ENCODE assay signal across 28 cellular contexts in genomic region chr9:18477121-18477705, GRCh38. TPM values are rescaled to one million over a fixed set of nuclear protein-coding genes. Genes with fewer than 3 reads are reported as not detected.
DNase-seq lines count a peak whose midpoint lies in the region; FAIRE-seq and TF ChIP-seq lines count a peak whose summit lies in the region.
"Had no signal": no experiment of that assay in that cellular context is flagged by ENCODE, and none has a peak within 500 bp of the region (broad histone marks: within the 10 kb centered on the region; RNA-seq: fewer than 3 reads in every experiment).

No MANE protein-coding gene starts in this region.

- peaks cover 43% of the 10 kb centered on the region for H3K4me1 ChIP-seq in HAP-1
- H3K4me1 ChIP-seq in adipocyte (ENCODE audit: control insufficient read depth, insufficient read depth, low read length), result peaks cover 80% of the 10 kb centered on the region
- H3K4me1 ChIP-seq in skeletal muscle satellite cell (ENCODE audit: control insufficient read depth, insufficient read depth, low read length), result peaks cover 59% of the 10 kb centered on the region
- no peaks in the 10 kb centered on the region for H3K4me1 ChIP-seq in kidney (ENCODE audit: control insufficient read depth in 1 of 2, insufficient read depth in 1 of 2, low read depth in 1 of 2, low read length in 2 of 2)
- H3K4me1 ChIP-seq: breast epithelium had no signal

- in situ Hi-C loops in HAP-1 (cut with MboI; ENCODE audit: low sequenced_read_pairs), result no loop called here

- no peak overlapping the region for H3K27ac ChIP-seq in kidney (ENCODE audit: low read depth in 2 of 2, low read length in 2 of 2)
- H3K27ac ChIP-seq: breast epithelium, upper lobe of left lung had no signal

- no peak for TF ChIP-seq CTCF in fibroblast of mammary gland (conservative IDR thresholded peaks at IDR 0.05; ENCODE audit: control insufficient read depth, insufficient read depth, low read depth, low read length)
- no peak for TF ChIP-seq CTCF in kidney (IDR thresholded peaks at IDR 0.05; ENCODE audit: borderline replicate concordance, extremely low read depth, insufficient read depth)

- H3K36me3 ChIP-seq in HAP-1 (replicated peaks) (no peaks in the 10 kb centered on the region), adipocyte (ENCODE audit: control insufficient read depth, insufficient read depth, low read length, severe bottlenecking) (no peaks in the 10 kb centered on the region), skeletal muscle satellite cell (ENCODE audit: insufficient read depth, low read length) (peaks cover 11% of the 10 kb centered on the region), kidney (ENCODE audit: control insufficient read depth in 1 of 2, insufficient read depth in 2 of 2, low read length in 2 of 2) (no peaks in the 10 kb centered on the region)
- H3K36me3 ChIP-seq: breast epithelium, upper lobe of left lung had no signal

- H3K4me3 ChIP-seq in HAP-1, result no peak overlapping the region
- H3K4me3 ChIP-seq in adipocyte (ENCODE audit: low read length), result peak overlapping the region; percentile 85
- peak overlapping the region; percentile 89 for H3K4me3 ChIP-seq in fibroblast of mammary gland (ENCODE audit: control insufficient read depth, low read depth, low read length)
- H3K4me3 ChIP-seq in skeletal muscle satellite cell (ENCODE audit: low read length), result peak overlapping the region; percentile 74
- no peak overlapping the region for H3K4me3 ChIP-seq in kidney (ENCODE audit: low read length in 2 of 2)
- H3K4me3 ChIP-seq: breast epithelium, K562, upper lobe of left lung had no signal

- DNase-seq in HAP-1 (ENCODE audit: low spot score in 2 of 2) (peak; percentile 68 to 98), adipocyte (ENCODE audit: low read depth) (no peak), fibroblast of mammary gland (ENCODE audit: low read depth) (no peak), LoVo (ENCODE audit: low spot score) (no peak), kidney (no peak), dedifferentiated amniotic fluid mesenchymal stem cell (ENCODE audit: extremely low spot score) (no peak)
- DNase-seq: activated CD8-positive, alpha-beta T cell treated with anti-CD3 and anti-CD28 coated beads for 36 hours; activated effector memory CD4-positive, alpha-beta T cell treated with Interleukin-2 at 50 U/mL for 16 hours; C1 segment of cervical spinal cord; COR-L47; DMS53; left cardiac atrium; NCI-H1417; NCI-H2081; NCI-H345; NCI-H774; nucleus accumbens; RPMI8226; stimulated activated CD4-positive, alpha-beta T cell treated with anti-CD3 and anti-CD28 coated beads, Interleukin-2, amount 100 ng/mL, for 48 hours; upper lobe of left lung had no signal

- peak overlapping the region; percentile 89 for H3K4me2 ChIP-seq in skeletal muscle satellite cell (ENCODE audit: low read length)

- FAIRE-seq in kidney (lab: Jason Lieb, UNC), result no peak
- FAIRE-seq: frontal cortex, G401.6, HTR-8/SVneo, K562 had no signal

- no peaks in the 10 kb centered on the region for H3K9me3 ChIP-seq in HAP-1
- no peaks in the 10 kb centered on the region for H3K9me3 ChIP-seq in adipocyte (ENCODE audit: control insufficient read depth, low read length)
- no peaks in the 10 kb centered on the region for H3K9me3 ChIP-seq in skeletal muscle satellite cell (replicated peaks; ENCODE audit: low read length)
- no peaks in the 10 kb centered on the region for H3K9me3 ChIP-seq in kidney (ENCODE audit: control insufficient read depth in 1 of 2, low read length in 2 of 2)
- H3K9me3 ChIP-seq: breast epithelium, upper lobe of left lung had no signal

- H3K27me3 ChIP-seq in HAP-1 (ENCODE audit: low read depth), result no peaks in the 10 kb centered on the region
- H3K27me3 ChIP-seq in adipocyte (replicated peaks; ENCODE audit: control insufficient read depth, insufficient read depth, low read length), result no peaks in the 10 kb centered on the region
- H3K27me3 ChIP-seq in skeletal muscle satellite cell (ENCODE audit: control insufficient read depth, insufficient read depth, low read length), result no peaks in the 10 kb centered on the region
- H3K27me3 ChIP-seq: breast epithelium, upper lobe of left lung had no signal

- H3K9ac ChIP-seq in adipocyte (ENCODE audit: low read length) (peak overlapping the region; percentile 91), skeletal muscle satellite cell (ENCODE audit: low read depth, low read length) (peak overlapping the region; percentile 85), kidney (ENCODE audit: low read length in 2 of 2) (no peak overlapping the region)

- intact Hi-C loops in kidney (cut with DNase I), result no loop called here

RNA-seq across cellular contexts. Expression of gene ADAMTSL1, which starts 3.3 kb away (rescaled TPM):
- 128 and 130 TPM in 2 replicates for total RNA-seq in skeletal muscle satellite cell (2012; rRNA removed)
- 27.3 TPM for total RNA-seq in kidney
- 3.0 TPM for polyA plus RNA-seq in kidney (ENCODE audit: insufficient read depth, low read depth, low replicate concordance)
- total RNA-seq: activated CD8-positive, alpha-beta T cell treated with anti-CD3 and anti-CD28 coated beads for 36 hours; K562; MCF 10A; SK-MEL-5 had no signal

Comparison
In these comparisons a context has a peak if more than half of its experiments do, and no peak if none do; other contexts are left out.
1. DNase-seq: peak in HAP-1 (2 of 2); none in adipocyte (single experiment), fibroblast of mammary gland (single experiment), LoVo (single experiment), kidney (single experiment) and dedifferentiated amniotic fluid mesenchymal stem cell (single experiment).
2. H3K4me3 ChIP-seq: peak in adipocyte (single experiment), fibroblast of mammary gland (single experiment) and skeletal muscle satellite cell (single experiment); none in HAP-1 (single experiment) and kidney (0 of 2).
3. H3K9ac ChIP-seq: peak in adipocyte (single experiment) and skeletal muscle satellite cell (single experiment); none in kidney (0 of 2).